Comparison of ENCODE assay signal across 8 cellular contexts in genomic region chr1:79497193-79497773, GRCh38.
A peak's percentile ranks its signal among the peaks of the same experiment; 100 is the strongest.
DNase-seq lines count a peak whose midpoint lies in the region; ATAC-seq and TF ChIP-seq lines count a peak whose summit lies in the region.

No MANE protein-coding gene starts in this region.

- H3K4me3 ChIP-seq in NT2/D1 (ENCODE audit: insufficient read length, low read depth): no peak overlapping the region

- H3K36me3 Mint-ChIP-seq in endothelial cell (ENCODE audit: low read depth, unreplicated experiment): no peaks in the 10 kb centered on the region

- peak; percentile 86 for ATAC-seq in GM19351 (IDR thresholded peaks at IDR 0.05; ENCODE audit: unreplicated experiment)
- peak; percentile 81 for ATAC-seq in HG03442 (IDR thresholded peaks at IDR 0.05; ENCODE audit: unreplicated experiment)
- ATAC-seq in GM19397 (IDR thresholded peaks at IDR 0.05; ENCODE audit: unreplicated experiment): no peak

- peak; percentile 89 for TF ChIP-seq CTCF in endothelial cell (IDR thresholded peaks at IDR 0.05; ENCODE audit: unreplicated experiment)

- no peaks in the 10 kb centered on the region for H3K27me3 Mint-ChIP-seq in endothelial cell (ENCODE audit: unreplicated experiment)

- H3K4me1 Mint-ChIP-seq in endothelial cell (ENCODE audit: unreplicated experiment): peaks cover 3% of the 10 kb centered on the region

- H3K4me1 ChIP-seq in NT2/D1 (ENCODE audit: insufficient read depth, insufficient read length): no peaks in the 10 kb centered on the region

- no peaks in the 10 kb centered on the region for H3K27me3 ChIP-seq in NT2/D1 (ENCODE audit: insufficient read depth, insufficient read length)

- no peak overlapping the region for H3K4me3 Mint-ChIP-seq in endothelial cell (ENCODE audit: unreplicated experiment)

- H3K9me3 Mint-ChIP-seq in endothelial cell (ENCODE audit: unreplicated experiment): no peaks in the 10 kb centered on the region

- intact Hi-C loops in posterior vena cava (cut with DNase I): no loop called here

- DNase-seq in DMS53 treated with DMSO at 0.1 percent for 48 hours (lab: John Stamatoyannopoulos, UW; ENCODE audit: unreplicated experiment) (peak; percentile 67), NT2/D1 (ENCODE audit: low read depth, low spot score) (peak; percentile 42), endothelial cell (ENCODE audit: low spot score) (peak; percentile 47), non-pigmented ciliary epithelial cell (ENCODE audit: low read depth) (peak; percentile 9), posterior vena cava (ENCODE audit: low spot score) (no peak)

- H3K9ac ChIP-seq in NT2/D1 (ENCODE audit: insufficient read length, low read depth): no peak overlapping the region

- no peaks in the 10 kb centered on the region for H3K9me3 ChIP-seq in NT2/D1 (ENCODE audit: insufficient read depth, low read length)

- no peaks in the 10 kb centered on the region for H3K36me3 ChIP-seq in NT2/D1 (ENCODE audit: insufficient read depth, insufficient read length, low read length)

- no peak overlapping the region for H3K27ac Mint-ChIP-seq in endothelial cell (ENCODE audit: unreplicated experiment)
